Comparison of ENCODE assay signal across 8 cellular contexts in the genomic region with DNA sequence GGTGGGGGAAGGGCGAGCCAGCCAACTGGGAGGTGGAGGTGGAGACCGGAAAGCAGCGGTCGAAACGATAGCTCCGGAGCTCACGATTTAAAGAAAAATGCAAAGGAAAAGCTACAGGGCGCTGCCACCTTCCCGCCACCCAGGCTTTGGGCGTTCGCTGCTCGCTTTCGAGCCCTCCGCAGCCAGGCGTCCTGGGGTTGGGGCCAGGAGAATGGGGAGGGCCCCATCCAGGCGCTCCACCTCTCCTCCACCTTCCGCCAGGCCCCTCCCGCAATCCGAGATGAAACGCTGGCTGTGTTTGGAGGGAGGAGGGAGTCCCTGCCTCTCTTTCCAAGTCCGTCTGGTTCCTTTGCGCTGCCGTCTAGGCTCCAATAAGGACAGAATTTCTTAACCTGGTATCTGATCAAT. TPM values are rescaled to one million over a fixed set of nuclear protein-coding genes. Genes with fewer than 3 reads are reported as not detected.
DNase-seq lines count a peak whose midpoint lies in the region; ATAC-seq and TF ChIP-seq lines count a peak whose summit lies in the region.

No MANE protein-coding gene starts in this region.

- intact Hi-C loops in head of caudate nucleus (cut with DNase I) = loop anchor here (5.0 kb wide), 2 partner anchors 91 to 251 kb away; a partner anchor contains a TSS

- H3K4me3 Mint-ChIP-seq in activated CD8-positive, alpha-beta T cell treated with anti-CD3 and anti-CD28 coated beads, Interleukin-2, amount 10 ng/mL, durations not matched to agents 7 days and 5 days = peak overlapping the region; percentile 78
- peak overlapping the region; percentile 72 for H3K4me3 Mint-ChIP-seq in osteocyte (ENCODE audit: unreplicated experiment)

- no peaks in the 10 kb centered on the region for H3K9me3 Mint-ChIP-seq in activated CD8-positive, alpha-beta T cell treated with anti-CD3 and anti-CD28 coated beads, Interleukin-2, amount 10 ng/mL, durations not matched to agents 7 days and 5 days (ENCODE audit: insufficient read depth)
- no peaks in the 10 kb centered on the region for H3K9me3 Mint-ChIP-seq in osteocyte (ENCODE audit: unreplicated experiment)

- POLR2A ChIA-PET in activated CD8-positive, alpha-beta T cell treated with anti-CD3 and anti-CD28 coated beads, Interleukin-2, amount 10 ng/mL, durations not matched to agents 7 days and 5 days (lab: Charles Lee) = interaction anchor here (0.7 to 2.8 kb wide), 7 partner anchors 10 to 253 kb away, joined by 3 to 9 read pairs (median 3); a partner anchor contains a TSS

- H3K4me1 Mint-ChIP-seq in activated CD8-positive, alpha-beta T cell treated with anti-CD3 and anti-CD28 coated beads, Interleukin-2, amount 10 ng/mL, durations not matched to agents 7 days and 5 days (ENCODE audit: low read depth) = peaks cover 32% of the 10 kb centered on the region
- H3K4me1 Mint-ChIP-seq in osteocyte (ENCODE audit: unreplicated experiment) = peaks cover 15% of the 10 kb centered on the region

- H3K27me3 Mint-ChIP-seq in activated CD8-positive, alpha-beta T cell treated with anti-CD3 and anti-CD28 coated beads, Interleukin-2, amount 10 ng/mL, durations not matched to agents 7 days and 5 days (ENCODE audit: low read depth) = peaks cover 42% of the 10 kb centered on the region
- peaks cover 52% of the 10 kb centered on the region for H3K27me3 Mint-ChIP-seq in osteocyte (ENCODE audit: unreplicated experiment)

- no peaks in the 10 kb centered on the region for H3K36me3 Mint-ChIP-seq in activated CD8-positive, alpha-beta T cell treated with anti-CD3 and anti-CD28 coated beads, Interleukin-2, amount 10 ng/mL, durations not matched to agents 7 days and 5 days (ENCODE audit: low read depth)
- no peaks in the 10 kb centered on the region for H3K36me3 Mint-ChIP-seq in osteocyte (ENCODE audit: unreplicated experiment)

- ATAC-seq in GM21737 (IDR thresholded peaks at IDR 0.05; ENCODE audit: unreplicated experiment) (peak; percentile 5), GM18519 (IDR thresholded peaks at IDR 0.05; ENCODE audit: low FRiP score, unreplicated experiment) (no peak), HG03571 (IDR thresholded peaks at IDR 0.05; ENCODE audit: unreplicated experiment) (no peak)
- peak; percentile 48 for ATAC-seq in activated CD8-positive, alpha-beta T cell treated with anti-CD3 and anti-CD28 coated beads, Interleukin-2, amount 10 ng/mL, durations not matched to agents 7 days and 5 days

- H3K27ac Mint-ChIP-seq in activated CD8-positive, alpha-beta T cell treated with anti-CD3 and anti-CD28 coated beads, Interleukin-2, amount 10 ng/mL, durations not matched to agents 7 days and 5 days = peak overlapping the region; percentile 74
- peak overlapping the region; percentile 41 for H3K27ac Mint-ChIP-seq in osteocyte (ENCODE audit: unreplicated experiment)

- TF ChIP-seq CTCF in osteocyte (IDR thresholded peaks at IDR 0.05) = no peak

- CTCF ChIA-PET in activated CD8-positive, alpha-beta T cell treated with anti-CD3 and anti-CD28 coated beads, Interleukin-2, amount 10 ng/mL, durations not matched to agents 7 days and 5 days (lab: Charles Lee) = interaction anchor here (0.6 to 4.8 kb wide), 33 partner anchors 11 to 367 kb away, joined by 3 to 70 read pairs (median 4); no protein-coding TSS in a partner anchor

- DNase-seq in DMS153 (lab: John Stamatoyannopoulos, UW) (peak; percentile 67), NCI-H2029 (lab: John Stamatoyannopoulos, UW) (peak; percentile 81), head of caudate nucleus (peak in 27 of 42 donors; percentile 7 to 61 (median 40)), osteocyte (ENCODE audit: extremely low spot score, unreplicated experiment) (no peak)
- DNase-seq in activated CD8-positive, alpha-beta T cell treated with anti-CD3 and anti-CD28 coated beads, Interleukin-2, amount 10 ng/mL, durations not matched to agents 7 days and 5 days = no peak

RNA-seq across cellular contexts. Expression of a gene that starts 0.5 kb away (rescaled TPM):
- under 1 TPM; 0.97 TPM for total RNA-seq in activated CD8-positive, alpha-beta T cell treated with anti-CD3 and anti-CD28 coated beads, Interleukin-2, amount 10 ng/mL, durations not matched to agents 7 days and 5 days
- total RNA-seq in osteocyte = 0.73 and 0.89 TPM in 2 replicates

Comparison
In these comparisons a context has a peak if more than half of its experiments do, and no peak if none do; other contexts are left out.
1. DNase-seq: peak in DMS153 (single experiment), NCI-H2029 (single experiment) and head of caudate nucleus (27 of 42); none in activated CD8-positive, alpha-beta T cell treated with anti-CD3 and anti-CD28 coated beads, Interleukin-2, amount 10 ng/mL, durations not matched to agents 7 days and 5 days (single experiment) and osteocyte (single experiment).
2. ATAC-seq: peak in GM21737 (single experiment) and activated CD8-positive, alpha-beta T cell treated with anti-CD3 and anti-CD28 coated beads, Interleukin-2, amount 10 ng/mL, durations not matched to agents 7 days and 5 days (single experiment); none in GM18519 (single experiment) and HG03571 (single experiment).